ENCODE assay signal across 11 cellular contexts in the genomic region with DNA sequence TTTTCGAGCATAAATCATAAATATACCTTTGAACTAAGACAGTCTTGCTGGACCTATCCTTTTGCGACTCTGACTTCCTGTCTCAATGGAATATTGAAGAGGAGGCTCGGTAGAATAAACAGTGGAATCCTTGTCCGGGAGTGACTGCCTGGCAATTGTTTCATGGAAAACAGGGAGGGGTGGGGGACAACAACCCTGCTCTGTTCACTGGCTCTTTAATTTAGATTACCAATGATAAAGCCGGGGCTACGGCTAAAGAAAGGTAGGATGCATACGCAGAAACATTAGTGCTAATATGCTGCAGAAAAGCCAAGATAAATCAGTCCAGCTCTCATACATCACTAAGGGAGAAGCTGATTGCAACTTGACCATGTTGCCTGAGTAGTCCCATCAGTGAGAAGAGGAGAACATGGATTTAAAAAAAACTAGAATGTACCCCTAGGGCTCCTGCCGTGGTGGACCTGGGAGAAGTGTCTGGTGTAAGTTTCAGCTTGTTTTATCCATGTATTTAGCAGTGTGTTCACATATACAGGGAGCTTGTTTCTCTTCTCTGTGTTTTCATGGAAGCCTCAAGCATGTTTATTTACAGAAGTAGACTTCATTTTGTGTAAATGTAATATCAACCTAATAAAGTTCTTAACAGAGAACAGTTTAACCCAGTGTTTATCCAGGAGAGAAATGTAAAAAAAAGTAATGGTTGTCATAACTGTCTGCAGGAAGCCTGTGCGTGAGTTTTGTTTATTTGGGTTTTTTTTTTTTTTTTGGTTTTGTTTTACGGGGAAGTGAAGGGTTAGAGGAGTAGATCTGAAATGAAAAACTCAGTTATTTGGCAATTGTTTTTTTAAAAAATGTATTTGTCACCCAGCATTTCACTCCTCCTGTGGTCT.
DNase-seq lines count a peak whose midpoint lies in the region; TF ChIP-seq lines count a peak whose summit lies in the region.
"Had no signal": no experiment of that assay in that cellular context is flagged by ENCODE, and none has a peak within 500 bp of the region (broad histone marks: within the 10 kb centered on the region; RNA-seq: fewer than 3 reads in every experiment).

No MANE protein-coding gene starts in this region.

- H3K27ac ChIP-seq in breast epithelium, result peak overlapping the region in 1 of 2 donors; percentile 17
- H3K27ac ChIP-seq: neural progenitor cell had no signal

- POLR2A ChIA-PET in MCF 10A (lab: Yijun Ruan, JAX), result interaction anchor here (3.0 kb wide), 1 partner anchor 24 kb away, joined by 10 read pairs; no protein-coding TSS in a partner anchor

- no peaks in the 10 kb centered on the region for H3K9me3 ChIP-seq in breast epithelium

- no peak overlapping the region for H3K27ac Mint-ChIP-seq in MCF 10A (ENCODE audit: low read depth, unreplicated experiment)
- peak overlapping the region; percentile 67 for H3K27ac Mint-ChIP-seq in glutamatergic neuron (ENCODE audit: unreplicated experiment)
- H3K27ac Mint-ChIP-seq in type B pancreatic cell, result peak overlapping the region; percentile 19
- H3K27ac Mint-ChIP-seq in activated CD4-positive, alpha-beta T cell treated with anti-CD3 and anti-CD28 coated beads, Interleukin-2, amount 10 ng/mL, durations not matched to agents 24 days and 14 days, result no peak overlapping the region
- H3K27ac Mint-ChIP-seq: neural progenitor cell had no signal

- TF ChIP-seq CTCF in breast epithelium (IDR thresholded peaks at IDR 0.05), result no peak
- no peak for TF ChIP-seq CTCF in MCF 10A (IDR thresholded peaks at IDR 0.05; ENCODE audit: unreplicated experiment)
- no peak for TF ChIP-seq CTCF in glutamatergic neuron (IDR thresholded peaks at IDR 0.05; ENCODE audit: partially characterized antibody, unreplicated experiment)
- TF ChIP-seq CTCF in type B pancreatic cell (conservative IDR thresholded peaks at IDR 0.05), result no peak

- no TSS peak for BruUV-seq in MCF 10A (replicated peaks; lab: Mats Ljungman, UMichigan)

- H3K4me1 Mint-ChIP-seq in MCF 10A (ENCODE audit: insufficient read depth, unreplicated experiment) (peaks cover 6% of the 10 kb centered on the region), glutamatergic neuron (ENCODE audit: low read depth, unreplicated experiment) (peaks cover 22% of the 10 kb centered on the region), type B pancreatic cell (ENCODE audit: unreplicated experiment) (peaks cover 23% of the 10 kb centered on the region)
- H3K4me1 Mint-ChIP-seq in activated CD4-positive, alpha-beta T cell treated with anti-CD3 and anti-CD28 coated beads, Interleukin-2, amount 10 ng/mL, durations not matched to agents 24 days and 14 days, result no peaks in the 10 kb centered on the region

- H3K9me3 Mint-ChIP-seq in MCF 10A (ENCODE audit: unreplicated experiment), result no peaks in the 10 kb centered on the region
- no peaks in the 10 kb centered on the region for H3K9me3 Mint-ChIP-seq in glutamatergic neuron (ENCODE audit: unreplicated experiment)
- peaks cover 6% of the 10 kb centered on the region for H3K9me3 Mint-ChIP-seq in type B pancreatic cell
- no peaks in the 10 kb centered on the region for H3K9me3 Mint-ChIP-seq in activated CD4-positive, alpha-beta T cell treated with anti-CD3 and anti-CD28 coated beads, Interleukin-2, amount 10 ng/mL, durations not matched to agents 24 days and 14 days

- DNase-seq in breast epithelium (ENCODE audit: low spot score in 2 of 2) (no peak), MCF 10A (ENCODE audit: unreplicated experiment) (no peak), SK-N-DZ (ENCODE audit: low spot score) (peak; percentile 58), glutamatergic neuron (no peak), type B pancreatic cell (ENCODE audit: extremely low spot score, unreplicated experiment) (no peak), germinal center (ENCODE audit: low spot score) (no peak), ureter (ENCODE audit: low spot score) (no peak)
- DNase-seq in activated CD4-positive, alpha-beta T cell treated with anti-CD3 and anti-CD28 coated beads, Interleukin-2, amount 10 ng/mL, durations not matched to agents 24 days and 14 days, result no peak
- DNase-seq: activated T-cell treated with anti-CD3 and anti-CD28 coated beads, Interleukin-2, amount 50 U/mL, for 48 hours; KBM-7 had no signal

- H3K4me1 ChIP-seq in breast epithelium, result no peaks in the 10 kb centered on the region
- H3K4me1 ChIP-seq: neural progenitor cell had no signal

- TF ChIP-seq POLR2A in breast epithelium (IDR thresholded peaks at IDR 0.05), result no peak

- no peaks in the 10 kb centered on the region for H3K27me3 ChIP-seq in breast epithelium
- H3K27me3 ChIP-seq: neural progenitor cell had no signal

- H3K36me3 Mint-ChIP-seq in MCF 10A (ENCODE audit: insufficient read depth, unreplicated experiment) (no peaks in the 10 kb centered on the region), glutamatergic neuron (ENCODE audit: unreplicated experiment) (no peaks in the 10 kb centered on the region), type B pancreatic cell (no peaks in the 10 kb centered on the region)
- H3K36me3 Mint-ChIP-seq in activated CD4-positive, alpha-beta T cell treated with anti-CD3 and anti-CD28 coated beads, Interleukin-2, amount 10 ng/mL, durations not matched to agents 24 days and 14 days (ENCODE audit: low read depth), result no peaks in the 10 kb centered on the region
- H3K36me3 Mint-ChIP-seq: neural progenitor cell had no signal

- H3K4me3 ChIP-seq in breast epithelium, result peak overlapping the region in 2 of 3 donors; percentile 31 to 45
- H3K4me3 ChIP-seq: neural progenitor cell had no signal

- intact Hi-C loops in breast epithelium (cut with DNase I; ENCODE audit: low total_unique reads) (no loop called here), MCF 10A (cut with micrococcal nuclease) (no loop called here)
- intact Hi-C loops in activated CD4-positive, alpha-beta T cell treated with anti-CD3 and anti-CD28 coated beads, Interleukin-2, amount 10 ng/mL, durations not matched to agents 24 days and 14 days (cut with micrococcal nuclease), result no loop called here

- H3K4me3 Mint-ChIP-seq in MCF 10A (ENCODE audit: unreplicated experiment) (no peak overlapping the region), glutamatergic neuron (ENCODE audit: unreplicated experiment) (peak overlapping the region; percentile 7), type B pancreatic cell (peak overlapping the region; percentile 73)
- H3K4me3 Mint-ChIP-seq in activated CD4-positive, alpha-beta T cell treated with anti-CD3 and anti-CD28 coated beads, Interleukin-2, amount 10 ng/mL, durations not matched to agents 24 days and 14 days, result no peak overlapping the region
- H3K4me3 Mint-ChIP-seq: neural progenitor cell had no signal

- peaks cover 10% of the 10 kb centered on the region for H3K27me3 Mint-ChIP-seq in MCF 10A (ENCODE audit: insufficient read depth, unreplicated experiment)
- no peaks in the 10 kb centered on the region for H3K27me3 Mint-ChIP-seq in glutamatergic neuron (ENCODE audit: unreplicated experiment)
- H3K27me3 Mint-ChIP-seq in type B pancreatic cell, result no peaks in the 10 kb centered on the region
- H3K27me3 Mint-ChIP-seq in activated CD4-positive, alpha-beta T cell treated with anti-CD3 and anti-CD28 coated beads, Interleukin-2, amount 10 ng/mL, durations not matched to agents 24 days and 14 days, result peaks cover 12% of the 10 kb centered on the region

- no peaks in the 10 kb centered on the region for H3K36me3 ChIP-seq in breast epithelium
- H3K36me3 ChIP-seq: neural progenitor cell had no signal

- CTCF ChIA-PET in MCF 10A (lab: Yijun Ruan, JAX), result interaction anchor here (0.6 to 1.4 kb wide), 4 partner anchors 54 to 111 kb away, joined by 3 to 6 read pairs (median 4); no protein-coding TSS in a partner anchor

Comparison
In these comparisons a context has a peak if more than half of its experiments do, and no peak if none do; other contexts are left out.
1. H3K27ac Mint-ChIP-seq: peak in glutamatergic neuron (single experiment) and type B pancreatic cell (single experiment); none in MCF 10A (single experiment) and activated CD4-positive, alpha-beta T cell treated with anti-CD3 and anti-CD28 coated beads, Interleukin-2, amount 10 ng/mL, durations not matched to agents 24 days and 14 days (single experiment).
2. H3K4me3 Mint-ChIP-seq: peak in glutamatergic neuron (single experiment) and type B pancreatic cell (single experiment); none in MCF 10A (single experiment) and activated CD4-positive, alpha-beta T cell treated with anti-CD3 and anti-CD28 coated beads, Interleukin-2, amount 10 ng/mL, durations not matched to agents 24 days and 14 days (single experiment).